Comparison of ENCODE assay signal across 27 cellular contexts in the genomic region with DNA sequence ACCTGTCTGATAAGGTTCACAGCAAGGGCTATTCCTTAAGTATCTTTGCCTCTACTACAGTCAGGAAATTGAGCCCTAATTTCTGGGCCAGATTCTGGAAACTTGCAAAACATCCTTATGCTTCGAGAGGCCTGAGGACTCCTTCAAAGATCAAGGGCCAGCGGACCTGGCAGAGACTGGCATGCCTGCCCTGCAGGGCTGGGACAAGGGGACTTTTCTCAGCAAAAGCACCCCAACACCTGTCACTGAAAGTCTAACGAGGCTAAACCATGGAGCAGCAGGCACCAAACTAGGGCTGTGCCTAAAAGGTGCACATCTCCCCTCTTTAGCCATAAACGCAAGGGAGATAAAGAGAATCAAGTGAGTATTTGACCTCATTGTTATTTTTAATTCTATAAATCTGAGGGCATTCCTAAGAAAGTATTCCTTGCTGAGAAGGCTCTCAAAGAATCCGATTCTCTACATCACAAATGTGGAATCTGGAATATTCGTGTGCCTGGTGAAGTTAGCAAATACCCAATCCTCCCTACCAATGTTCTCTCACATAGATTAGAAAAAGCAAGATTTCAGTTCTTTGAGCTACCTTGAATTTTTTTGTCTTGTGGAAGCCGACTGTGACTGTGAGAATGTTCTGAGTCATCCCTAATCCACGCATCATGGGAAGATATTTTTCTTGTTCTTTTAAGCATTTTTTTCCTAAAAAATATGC.
DNase-seq lines count a peak whose midpoint lies in the region; ATAC-seq, FAIRE-seq and TF ChIP-seq lines count a peak whose summit lies in the region.
"Had no signal": no experiment of that assay in that cellular context is flagged by ENCODE, and none has a peak within 500 bp of the region (broad histone marks: within the 10 kb centered on the region; RNA-seq: fewer than 3 reads in every experiment).

No MANE protein-coding gene starts in this region.

- peaks cover 4% of the 10 kb centered on the region for H3K36me3 Mint-ChIP-seq in natural killer cell

- ATAC-seq in GM21529 (IDR thresholded peaks at IDR 0.05; ENCODE audit: unreplicated experiment) (no peak), natural killer cell (no peak)
- ATAC-seq: left colon, mucosa of descending colon, Right ventricle myocardium inferior had no signal

- no peak for FAIRE-seq in kidney (lab: Jason Lieb, UNC)
- FAIRE-seq: H54 had no signal

- TF ChIP-seq CTCF in kidney (IDR thresholded peaks at IDR 0.05; ENCODE audit: borderline replicate concordance, extremely low read depth, insufficient read depth) = no peak
- no peak for TF ChIP-seq CTCF in natural killer cell (IDR thresholded peaks at IDR 0.05)

- no peaks in the 10 kb centered on the region for H3K27me3 Mint-ChIP-seq in natural killer cell (ENCODE audit: low read depth in 2 of 2)

- intact Hi-C loops in kidney (cut with DNase I) = no loop called here
- intact Hi-C loops in natural killer cell (cut with micrococcal nuclease) = no loop called here

- no peaks in the 10 kb centered on the region for H3K4me1 Mint-ChIP-seq in natural killer cell

- no peak overlapping the region for H3K4me3 ChIP-seq in kidney (ENCODE audit: low read length in 2 of 2)
- H3K4me3 ChIP-seq: BLaER1 treated with 17β-estradiol and CSF1 and Interleukin-3, amounts not matched to agents 10 nM and 100 nM; mucosa of descending colon; vagina had no signal

- peaks cover 10% of the 10 kb centered on the region in 2 donors for H3K9me3 Mint-ChIP-seq in natural killer cell

- peak; percentile 5 for DNase-seq in HCEC 1CT
- DNase-seq in kidney = peak; percentile 33
- peak; percentile 18 for DNase-seq in renal cortical epithelial cell (ENCODE audit: low read depth)
- no peak for DNase-seq in AG08396 (ENCODE audit: low spot score)
- no peak for DNase-seq in natural killer cell
- DNase-seq in SKM-1 (lab: John Stamatoyannopoulos, UW; ENCODE audit: unreplicated experiment) = no peak
- DNase-seq: ACHN; activated CD4-positive, CD25-positive, alpha-beta regulatory T cell treated with anti-CD3 and anti-CD28 coated beads, Interleukin-2, amount 50 U/mL, for 72 hours; activated CD8-positive, alpha-beta memory T cell treated with anti-CD3 and anti-CD28 coated beads for 24 hours; activated naive CD4-positive, alpha-beta T cell treated with anti-CD3 and anti-CD28 coated beads, Interleukin-2, amount 50 U/mL, for 16 hours; activated T-cell treated with anti-CD3 and anti-CD28 coated beads, Interleukin-2, amount 50 U/mL, for 48 hours; Calu3; cerebellar nuclear complex; effector CD8-positive, alpha-beta T cell; Karpas-422; left colon; mucosa of descending colon; NCI-H187 treated with DMSO at 0.1 percent for 48 hours; NCI-H345; NCI-H82; SW 1271 had no signal

- H3K36me3 ChIP-seq in kidney (ENCODE audit: control insufficient read depth in 1 of 2, insufficient read depth in 2 of 2, low read length in 2 of 2) = no peaks in the 10 kb centered on the region
- H3K36me3 ChIP-seq: BLaER1 treated with 17β-estradiol and CSF1 and Interleukin-3, amounts not matched to agents 10 nM and 100 nM; vagina had no signal

- no peaks in the 10 kb centered on the region for H3K9me3 ChIP-seq in kidney (ENCODE audit: control insufficient read depth in 1 of 2, low read length in 2 of 2)
- H3K9me3 ChIP-seq: BLaER1 treated with 17β-estradiol and CSF1 and Interleukin-3, amounts not matched to agents 10 nM and 100 nM; mucosa of descending colon; vagina had no signal

- H3K27ac ChIP-seq in cingulate gyrus (ENCODE audit: low read depth, low read length) = peak overlapping the region; percentile 57
- no peak overlapping the region for H3K27ac ChIP-seq in kidney (ENCODE audit: low read depth in 2 of 2, low read length in 2 of 2)
- H3K27ac ChIP-seq: BLaER1 treated with 17β-estradiol and CSF1 and Interleukin-3, amounts not matched to agents 10 nM and 100 nM; vagina had no signal

- no peak overlapping the region for H3K9ac ChIP-seq in kidney (ENCODE audit: low read length in 2 of 2)
- H3K9ac ChIP-seq: BLaER1 treated with 17β-estradiol and CSF1 and Interleukin-3, amounts not matched to agents 10 nM and 100 nM had no signal

- no peak overlapping the region for H3K4me3 Mint-ChIP-seq in natural killer cell

- H3K4me1 ChIP-seq in kidney (ENCODE audit: control insufficient read depth in 1 of 2, insufficient read depth in 1 of 2, low read depth in 1 of 2, low read length in 2 of 2) = no peaks in the 10 kb centered on the region
- H3K4me1 ChIP-seq: vagina had no signal

- no peak overlapping the region for H3K27ac Mint-ChIP-seq in natural killer cell

Comparison
In these comparisons a context has a peak if more than half of its experiments do, and no peak if none do; other contexts are left out.
1. DNase-seq: peak in HCEC 1CT (single experiment), kidney (single experiment) and renal cortical epithelial cell (single experiment); none in AG08396 (single experiment), natural killer cell (single experiment) and SKM-1 (single experiment).